In the genomic region with DNA sequence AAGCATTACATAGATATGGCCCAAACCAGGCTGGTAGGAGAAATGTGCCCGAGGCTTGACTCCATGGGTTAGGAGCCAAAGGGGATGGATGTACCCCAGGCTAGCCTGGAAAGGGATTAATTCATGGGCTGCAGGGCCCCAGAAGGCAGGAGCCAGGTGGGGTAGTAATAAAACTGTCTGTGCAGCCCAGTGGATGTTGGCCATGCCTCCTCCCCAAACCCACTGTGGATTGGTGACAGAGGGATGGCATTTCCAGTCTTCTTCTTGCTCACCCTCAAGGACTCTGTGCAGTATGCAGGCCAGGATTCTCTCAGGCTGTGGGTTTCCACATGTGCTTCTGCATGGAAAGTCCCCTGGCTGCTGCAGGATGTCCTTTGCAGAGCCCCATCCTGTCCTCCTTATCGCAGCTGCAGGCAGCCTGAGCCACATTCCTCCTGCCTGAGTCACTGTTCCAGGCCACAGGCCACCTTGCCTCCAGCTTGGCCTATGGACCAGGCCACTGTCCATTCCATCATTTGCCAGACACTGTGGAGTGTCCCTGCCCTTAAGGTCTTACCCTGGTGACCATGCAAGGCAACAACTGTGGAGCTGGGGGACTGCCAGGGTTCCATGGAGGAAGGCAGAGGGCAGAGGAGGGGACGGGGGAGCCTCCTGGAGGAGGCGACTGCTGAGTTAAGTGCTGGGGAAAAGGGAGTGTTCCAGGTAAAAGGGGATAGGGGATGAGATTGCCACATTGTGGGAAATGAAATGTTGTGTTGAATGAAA, we compare ENCODE assay signal across 8 cellular contexts. TPM values are rescaled to one million over a fixed set of nuclear protein-coding genes. Genes with fewer than 3 reads are reported as not detected.
DNase-seq lines count a peak whose midpoint lies in the region; ATAC-seq and TF ChIP-seq lines count a peak whose summit lies in the region.

No MANE protein-coding gene starts in this region.

- no peak overlapping the region for H3K4me3 ChIP-seq in fibroblast of pulmonary artery (replicated peaks; ENCODE audit: low read depth, low read length)

- no peak for TF ChIP-seq CTCF in fibroblast of pulmonary artery (IDR thresholded peaks at IDR 0.05; ENCODE audit: low read length, missing control alignments)

- peak; percentile 28 for DNase-seq in OCI-M2 (lab: John Stamatoyannopoulos, UW; ENCODE audit: unreplicated experiment)
- peak; percentile 74 for DNase-seq in fibroblast of pulmonary artery (ENCODE audit: low read depth)
- peak; percentile 81 for DNase-seq in renal cortical epithelial cell (ENCODE audit: low read depth)
- DNase-seq in NK-92 (lab: John Stamatoyannopoulos, UW; ENCODE audit: unreplicated experiment) = no peak
- no peak for DNase-seq in middle frontal gyrus (ENCODE audit: extremely low spot score, low spot score)
- no peak for DNase-seq in occipital lobe (lab: John Stamatoyannopoulos, UW)
- no peak for DNase-seq in KG1 (lab: John Stamatoyannopoulos, UW)

- peak; percentile 42 for ATAC-seq in GM21723 (IDR thresholded peaks at IDR 0.05; ENCODE audit: unreplicated experiment)

RNA-seq across cellular contexts. Expression of gene INO80C, which starts 38.9 kb away (rescaled TPM):
- total RNA-seq in renal cortical epithelial cell (4.7 and 6.2 TPM in 2 replicates), occipital lobe (9.0 TPM)

Comparison
In these comparisons a context has a peak if more than half of its experiments do, and no peak if none do; other contexts are left out.
1. DNase-seq: peak in OCI-M2 (single experiment), fibroblast of pulmonary artery (single experiment) and renal cortical epithelial cell (single experiment); none in NK-92 (single experiment), middle frontal gyrus (single experiment), occipital lobe (single experiment) and KG1 (single experiment).